2 cellular contexts compared by ENCODE assay signal in the genomic region with DNA sequence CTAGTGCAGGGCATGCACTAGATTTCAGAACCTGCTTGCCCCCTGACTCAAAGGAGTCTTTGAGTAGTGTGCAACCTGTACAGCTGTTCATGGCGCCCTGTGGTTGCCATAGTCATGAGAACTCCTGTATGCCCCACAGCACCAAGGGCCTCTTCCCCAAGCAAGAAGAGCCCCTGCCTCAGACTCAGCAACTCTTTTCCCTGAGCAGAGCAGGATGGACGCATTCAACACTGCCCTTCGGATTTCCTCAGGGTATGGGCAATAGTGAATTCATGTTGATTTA.
TF ChIP-seq lines count a peak whose summit lies in the region.

No MANE protein-coding gene starts in this region.

TF ChIP-seq in SK-N-SH, 30 proteins besides CTCF, POLR2A, EP300 and RAD21 (continued from another document):
- TF ChIP-seq, protein P1, sequence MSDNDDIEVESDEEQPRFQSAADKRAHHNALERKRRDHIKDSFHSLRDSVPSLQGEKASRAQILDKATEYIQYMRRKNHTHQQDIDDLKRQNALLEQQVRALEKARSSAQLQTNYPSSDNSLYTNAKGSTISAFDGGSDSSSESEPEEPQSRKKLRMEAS (IDR thresholded peaks at IDR 0.05; ENCODE audit: low read depth), result no peak
- TF ChIP-seq, protein P2, sequence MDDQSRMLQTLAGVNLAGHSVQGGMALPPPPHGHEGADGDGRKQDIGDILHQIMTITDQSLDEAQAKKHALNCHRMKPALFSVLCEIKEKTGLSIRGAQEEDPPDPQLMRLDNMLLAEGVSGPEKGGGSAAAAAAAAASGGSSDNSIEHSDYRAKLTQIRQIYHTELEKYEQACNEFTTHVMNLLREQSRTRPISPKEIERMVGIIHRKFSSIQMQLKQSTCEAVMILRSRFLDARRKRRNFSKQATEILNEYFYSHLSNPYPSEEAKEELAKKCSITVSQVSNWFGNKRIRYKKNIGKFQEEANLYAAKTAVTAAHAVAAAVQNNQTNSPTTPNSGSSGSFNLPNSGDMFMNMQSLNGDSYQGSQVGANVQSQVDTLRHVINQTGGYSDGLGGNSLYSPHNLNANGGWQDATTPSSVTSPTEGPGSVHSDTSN (IDR thresholded peaks at IDR 0.05), result no peak
- TF ChIP-seq, protein P3, sequence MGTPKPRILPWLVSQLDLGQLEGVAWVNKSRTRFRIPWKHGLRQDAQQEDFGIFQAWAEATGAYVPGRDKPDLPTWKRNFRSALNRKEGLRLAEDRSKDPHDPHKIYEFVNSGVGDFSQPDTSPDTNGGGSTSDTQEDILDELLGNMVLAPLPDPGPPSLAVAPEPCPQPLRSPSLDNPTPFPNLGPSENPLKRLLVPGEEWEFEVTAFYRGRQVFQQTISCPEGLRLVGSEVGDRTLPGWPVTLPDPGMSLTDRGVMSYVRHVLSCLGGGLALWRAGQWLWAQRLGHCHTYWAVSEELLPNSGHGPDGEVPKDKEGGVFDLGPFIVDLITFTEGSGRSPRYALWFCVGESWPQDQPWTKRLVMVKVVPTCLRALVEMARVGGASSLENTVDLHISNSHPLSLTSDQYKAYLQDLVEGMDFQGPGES (IDR thresholded peaks at IDR 0.05; ENCODE audit: low read depth, low read length), result no peak
- no peak for TF ChIP-seq GABPA (IDR thresholded peaks at IDR 0.05; ENCODE audit: low read depth)
- no peak for TF ChIP-seq EZH2phosphoT487 (IDR thresholded peaks at IDR 0.05; ENCODE audit: borderline replicate concordance, low read depth)

TF ChIP-seq in SK-N-SH treated with all-trans-retinoic acid at 6 μM for 48 hours, 23 proteins besides CTCF, POLR2A, EP300 and RAD21 (continued from another document):
- TF ChIP-seq ZFP30 (CRISPR knock-in tag; IDR thresholded peaks at IDR 0.05) (no peak), CSDC2 (CRISPR knock-in tag; IDR thresholded peaks at IDR 0.05) (no peak)
- TF ChIP-seq, protein P4, sequence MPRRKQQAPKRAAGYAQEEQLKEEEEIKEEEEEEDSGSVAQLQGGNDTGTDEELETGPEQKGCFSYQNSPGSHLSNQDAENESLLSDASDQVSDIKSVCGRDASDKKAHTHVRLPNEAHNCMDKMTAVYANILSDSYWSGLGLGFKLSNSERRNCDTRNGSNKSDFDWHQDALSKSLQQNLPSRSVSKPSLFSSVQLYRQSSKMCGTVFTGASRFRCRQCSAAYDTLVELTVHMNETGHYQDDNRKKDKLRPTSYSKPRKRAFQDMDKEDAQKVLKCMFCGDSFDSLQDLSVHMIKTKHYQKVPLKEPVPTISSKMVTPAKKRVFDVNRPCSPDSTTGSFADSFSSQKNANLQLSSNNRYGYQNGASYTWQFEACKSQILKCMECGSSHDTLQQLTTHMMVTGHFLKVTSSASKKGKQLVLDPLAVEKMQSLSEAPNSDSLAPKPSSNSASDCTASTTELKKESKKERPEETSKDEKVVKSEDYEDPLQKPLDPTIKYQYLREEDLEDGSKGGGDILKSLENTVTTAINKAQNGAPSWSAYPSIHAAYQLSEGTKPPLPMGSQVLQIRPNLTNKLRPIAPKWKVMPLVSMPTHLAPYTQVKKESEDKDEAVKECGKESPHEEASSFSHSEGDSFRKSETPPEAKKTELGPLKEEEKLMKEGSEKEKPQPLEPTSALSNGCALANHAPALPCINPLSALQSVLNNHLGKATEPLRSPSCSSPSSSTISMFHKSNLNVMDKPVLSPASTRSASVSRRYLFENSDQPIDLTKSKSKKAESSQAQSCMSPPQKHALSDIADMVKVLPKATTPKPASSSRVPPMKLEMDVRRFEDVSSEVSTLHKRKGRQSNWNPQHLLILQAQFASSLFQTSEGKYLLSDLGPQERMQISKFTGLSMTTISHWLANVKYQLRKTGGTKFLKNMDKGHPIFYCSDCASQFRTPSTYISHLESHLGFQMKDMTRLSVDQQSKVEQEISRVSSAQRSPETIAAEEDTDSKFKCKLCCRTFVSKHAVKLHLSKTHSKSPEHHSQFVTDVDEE (CRISPR knock-in tag; IDR thresholded peaks at IDR 0.05), result no peak
- TF ChIP-seq, protein P5, sequence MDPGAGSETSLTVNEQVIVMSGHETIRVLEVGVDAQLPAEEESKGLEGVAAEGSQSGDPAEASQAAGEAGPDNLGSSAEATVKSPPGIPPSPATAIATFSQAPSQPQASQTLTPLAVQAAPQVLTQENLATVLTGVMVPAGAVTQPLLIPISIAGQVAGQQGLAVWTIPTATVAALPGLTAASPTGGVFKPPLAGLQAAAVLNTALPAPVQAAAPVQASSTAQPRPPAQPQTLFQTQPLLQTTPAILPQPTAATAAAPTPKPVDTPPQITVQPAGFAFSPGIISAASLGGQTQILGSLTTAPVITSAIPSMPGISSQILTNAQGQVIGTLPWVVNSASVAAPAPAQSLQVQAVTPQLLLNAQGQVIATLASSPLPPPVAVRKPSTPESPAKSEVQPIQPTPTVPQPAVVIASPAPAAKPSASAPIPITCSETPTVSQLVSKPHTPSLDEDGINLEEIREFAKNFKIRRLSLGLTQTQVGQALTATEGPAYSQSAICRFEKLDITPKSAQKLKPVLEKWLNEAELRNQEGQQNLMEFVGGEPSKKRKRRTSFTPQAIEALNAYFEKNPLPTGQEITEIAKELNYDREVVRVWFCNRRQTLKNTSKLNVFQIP (CRISPR knock-in tag; IDR thresholded peaks at IDR 0.05; ENCODE audit: borderline replicate concordance, low read depth), result no peak
